Comparison of ENCODE assay signal across 8 cellular contexts in the genomic region with DNA sequence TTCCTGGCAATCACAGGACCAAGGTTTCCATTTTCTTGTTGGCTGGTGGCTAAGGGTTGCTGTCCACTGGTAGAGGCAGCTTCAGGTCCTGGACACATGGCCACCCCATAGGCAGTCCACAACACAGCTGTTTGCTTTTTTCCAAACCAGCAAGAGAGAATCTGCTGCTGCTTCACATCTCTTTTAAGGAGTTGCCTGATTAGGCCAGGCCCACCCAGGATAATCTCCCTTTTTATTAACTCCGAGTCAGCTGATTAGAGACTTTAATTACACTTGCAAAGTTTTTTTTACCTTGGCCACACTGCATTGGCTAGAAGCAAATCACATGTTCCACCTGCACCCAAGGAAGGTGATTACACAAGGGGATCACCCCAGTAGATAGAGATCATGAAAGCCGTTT.
"Had no signal": no experiment of that assay in that cellular context is flagged by ENCODE, and none has a peak within 500 bp of the region (broad histone marks: within the 10 kb centered on the region; RNA-seq: fewer than 3 reads in every experiment).

No MANE protein-coding gene starts in this region.

- FAIRE-seq: G401.6, GM12878, GM12891, GM12892, GM18507, GM19239 had no signal

- H3K4me3 ChIP-seq: GM12878 had no signal

- ATAC-seq: GM12878 had no signal

- DNase-seq: GDM1, GF-D8 had no signal
